In the genomic region with DNA sequence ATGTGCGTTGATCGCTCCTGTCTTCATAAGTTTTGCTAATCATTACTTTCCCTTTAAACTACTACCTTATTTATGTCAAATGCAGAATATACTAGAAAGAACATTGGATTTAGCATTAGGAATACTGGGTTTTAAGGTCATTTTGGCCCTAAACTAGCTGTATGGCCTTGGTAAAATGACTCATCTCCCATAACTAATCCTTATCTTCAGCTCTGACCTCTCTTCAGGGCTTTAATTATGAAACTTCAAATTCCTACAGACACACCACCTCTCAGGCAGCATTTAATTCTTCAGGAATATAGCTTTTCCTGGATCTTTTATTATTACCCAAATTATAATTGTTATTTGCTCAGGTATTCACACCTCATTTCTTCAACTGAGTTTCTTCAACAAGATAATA, we compare ENCODE assay signal across 24 cellular contexts.
DNase-seq lines count a peak whose midpoint lies in the region; ATAC-seq, FAIRE-seq and TF ChIP-seq lines count a peak whose summit lies in the region.
"Had no signal": no experiment of that assay in that cellular context is flagged by ENCODE, and none has a peak within 500 bp of the region (broad histone marks: within the 10 kb centered on the region; RNA-seq: fewer than 3 reads in every experiment).

No MANE protein-coding gene starts in this region.

- H3K4me2 ChIP-seq in HepG2 (ENCODE audit: low read depth, low read length), result no peak overlapping the region
- H3K4me2 ChIP-seq in GM12878 (ENCODE audit: control insufficient read depth, insufficient read depth), result no peak overlapping the region
- H3K4me2 ChIP-seq: BLaER1, GM23338 had no signal

- H3K4me3 ChIP-seq in HepG2 (replicated peaks in 1 of 3; ENCODE audit: insufficient read depth in 1 of 3, low read depth in 2 of 3, low read length in 3 of 3), result no peak overlapping the region
- H3K4me3 ChIP-seq in right lobe of liver, result no peak overlapping the region
- no peak overlapping the region for H3K4me3 ChIP-seq in GM12878
- H3K4me3 ChIP-seq in fibroblast of villous mesenchyme (ENCODE audit: low read depth, low read length), result no peak overlapping the region
- no peak overlapping the region for H3K4me3 ChIP-seq in spleen
- H3K4me3 ChIP-seq: BLaER1, GM23338 had no signal

- ATAC-seq in HepG2 (no peak), right lobe of liver (no peak), GM12878 (no peak)
- ATAC-seq: GM23338 had no signal

- FAIRE-seq in HepG2 (lab: Jason Lieb, UNC) (no peak), GM12878 (lab: Jason Lieb, UNC) (no peak)

- H3K9ac ChIP-seq in HepG2 (ENCODE audit: insufficient read depth, low read depth, low read length), result no peak overlapping the region
- no peak overlapping the region for H3K9ac ChIP-seq in GM12878 (ENCODE audit: control insufficient read depth, insufficient read depth, low read length)
- H3K9ac ChIP-seq: BLaER1 had no signal

- BruUV-seq in HepG2 (replicated peaks; lab: Mats Ljungman, UMichigan) (no TSS peak), GM12878 (replicated peaks; lab: Mats Ljungman, UMichigan) (TSS peak; percentile 45)

- CTCF ChIA-PET in HepG2 (lab: Yijun Ruan, JAX; ENCODE audit: low intra/inter-chr PET ratio, low total read pairs) (no interaction called here), GM12878 (lab: Yijun Ruan, JAX) (interaction anchor here (1.0 to 1.2 kb wide), 2 partner anchors 10 to 18 kb away, joined by 3 to 4 read pairs; no protein-coding TSS in a partner anchor)

- in situ Hi-C loops in HepG2 (cut with HindIII; ENCODE audit: extremely low pct_ligation_motif_present, low pct_unique_long_range_greater_than_20kb), result no loop called here
- in situ Hi-C loops in GM12878 (cut with MboI), result no loop called here

- TF ChIP-seq EP300 in HepG2 (IDR thresholded peaks at IDR 0.05; ENCODE audit: low read depth in 2 of 2, low read length in 2 of 2), result no peak
- no peak for TF ChIP-seq EP300 in HepG2 (CRISPR knock-in tag; IDR thresholded peaks at IDR 0.05; ENCODE audit: borderline replicate concordance)
- TF ChIP-seq EP300 in GM12878 (IDR thresholded peaks at IDR 0.05; ENCODE audit: borderline replicate concordance in 1 of 2, control insufficient read depth in 1 of 2, low read depth in 2 of 2, low read length in 2 of 2), result no peak

- TF ChIP-seq RAD21 in HepG2 (CRISPR knock-in tag; IDR thresholded peaks at IDR 0.05) (no peak), GM12878 (IDR thresholded peaks at IDR 0.05; ENCODE audit: insufficient read depth, low read depth, low read length) (no peak)

- H2AFZ ChIP-seq in HepG2 (ENCODE audit: low read length), result no peak overlapping the region
- H2AFZ ChIP-seq in GM12878 (ENCODE audit: control insufficient read depth, low read depth, low read length), result no peak overlapping the region
- H2AFZ ChIP-seq: GM23338 had no signal

- H3K36me3 ChIP-seq in HepG2 (replicated peaks in 1 of 2; ENCODE audit: control insufficient read depth in 1 of 2, insufficient read depth in 2 of 2, low read length in 2 of 2) (peaks cover 6 to 36% of the 10 kb centered on the region in 2 experiments), right lobe of liver (peaks cover 0 to 4% (median 1%) of the 10 kb centered on the region in 4 donors), GM12878 (ENCODE audit: control insufficient read depth in 2 of 2, insufficient read depth in 2 of 2, low read length in 1 of 2) (peaks cover 5 to 9% of the 10 kb centered on the region in 2 experiments; a peak in 3 of 4 replicates), spleen (peaks cover 0 to 17% (median 0%) of the 10 kb centered on the region in 6 donors)
- H3K36me3 ChIP-seq: BLaER1 had no signal

- 96% methylated on average over 2 of the region's 2 CpGs for WGBS in HepG2 (ENCODE audit: low lambda C conversion rate)
- WGBS in right lobe of liver (ENCODE audit: insufficient coverage, low coverage, low lambda C conversion rate, missing lambda C conversion rate), result 92% methylated on average over 2 of the region's 2 CpGs
- 100% methylated on average over 2 of the region's 2 CpGs for WGBS in GM12878 (ENCODE audit: insufficient coverage, insufficient replicate concordance, low lambda C conversion rate, missing lambda C conversion rate)
- 91 to 99% (median 97%) methylated on average over 2 of the region's 2 CpGs for WGBS in spleen, 5 donors

- H3K9me3 ChIP-seq in HepG2 (ENCODE audit: low read length) (peaks cover 14% of the 10 kb centered on the region), right lobe of liver (no peaks in the 10 kb centered on the region), GM12878 (replicated peaks; ENCODE audit: control insufficient read depth, insufficient read depth, low read length) (peaks cover 14% of the 10 kb centered on the region), spleen (peaks cover 0 to 20% (median 17%) of the 10 kb centered on the region in 8 donors)

- no peaks in the 10 kb centered on the region for H3K27me3 ChIP-seq in HepG2 (ENCODE audit: control insufficient read depth in 1 of 2, insufficient read depth in 2 of 2, low read length in 2 of 2)
- no peaks in the 10 kb centered on the region for H3K27me3 ChIP-seq in right lobe of liver
- H3K27me3 ChIP-seq in GM12878 (replicated peaks in 1 of 2; ENCODE audit: control insufficient read depth in 2 of 2, insufficient read depth in 2 of 2, low read length in 1 of 2), result no peaks in the 10 kb centered on the region
- H3K27me3 ChIP-seq in spleen (replicated peaks in 1 of 7), result no peaks in the 10 kb centered on the region
- H3K27me3 ChIP-seq: BLaER1 had no signal

- no peak overlapping the region for H3K27ac ChIP-seq in HepG2 (ENCODE audit: extremely low read length, insufficient read depth, low read length)
- no peak overlapping the region for H3K27ac ChIP-seq in right lobe of liver
- H3K27ac ChIP-seq in GM12878 (ENCODE audit: control insufficient read depth, insufficient read depth), result no peak overlapping the region
- peak overlapping the region in 5 of 8 donors; percentile 0 to 43 (median 22) for H3K27ac ChIP-seq in spleen
- H3K27ac ChIP-seq: BLaER1, RWPE1 had no signal

- H3K79me2 ChIP-seq in HepG2 (ENCODE audit: insufficient read depth, low read length) (no peaks in the 10 kb centered on the region), GM12878 (ENCODE audit: control insufficient read depth, insufficient read depth, low read length) (no peaks in the 10 kb centered on the region)

- H3K4me1 ChIP-seq in HepG2 (ENCODE audit: insufficient read depth, low read length) (peaks cover 46% of the 10 kb centered on the region), right lobe of liver (peaks cover 1 to 22% (median 11%) of the 10 kb centered on the region in 4 donors), GM12878 (ENCODE audit: control insufficient read depth, insufficient read depth, low read length) (no peaks in the 10 kb centered on the region), spleen (peaks cover 0 to 15% (median 0%) of the 10 kb centered on the region in 6 donors)
- H3K4me1 ChIP-seq: BLaER1 had no signal

- SMC1A ChIA-PET in GM12878 (lab: Charles Lee; ENCODE audit: uncharacterized antibody, unreplicated experiment), result interaction anchor here (0.6 to 3.4 kb wide), 6 partner anchors 11 to 633 kb away, joined by 3 to 16 read pairs (median 4); no protein-coding TSS in a partner anchor

- POLR2A ChIA-PET in HepG2 (lab: Yijun Ruan, JAX), result no interaction called here
- POLR2A ChIA-PET in GM12878 (lab: Charles Lee), result no interaction called here

- peak; percentile 31 for DNase-seq in HepG2 (ENCODE audit: low spot score)
- DNase-seq in right lobe of liver, result no peak
- no peak for DNase-seq in GM12878 (ENCODE audit: low read depth, low spot score)
- peak; percentile 71 for DNase-seq in fibroblast of villous mesenchyme (ENCODE audit: low read depth)
- DNase-seq in spleen, result no peak
- no peak for DNase-seq in NCI-H2081 (lab: John Stamatoyannopoulos, UW)
- no peak for DNase-seq in AG20443 (ENCODE audit: low spot score)
- no peak for DNase-seq in stimulated activated CD4-positive, alpha-beta T cell treated with anti-CD3 and anti-CD28 coated beads, Interleukin-4, amount 100 ng/mL, for 4 hours
- DNase-seq: 8988T; CD4-positive, CD25-positive, alpha-beta regulatory T cell; DMS153; DND-41; H9; MV-4-11; NCI-H1105; NCI-H1436 treated with DMSO at 0.1 percent for 48 hours; NCI-H187 treated with DMSO at 0.1 percent for 48 hours; NCI-H2227 treated with DMSO at 0.1 percent for 48 hours; NCI-H510A; NCI-H69; SHP77 had no signal

- H4K20me1 ChIP-seq in HepG2 (ENCODE audit: insufficient read depth, low read length), result no peaks in the 10 kb centered on the region
- no peaks in the 10 kb centered on the region for H4K20me1 ChIP-seq in GM12878 (ENCODE audit: control insufficient read depth, insufficient read depth)
- H4K20me1 ChIP-seq: BLaER1 had no signal

- intact Hi-C loops in HepG2 (cut with micrococcal nuclease; ENCODE audit: unreplicated experiment) (no loop called here), right lobe of liver (cut with DNase I) (no loop called here), GM12878 (cut with micrococcal nuclease; ENCODE audit: unreplicated experiment) (no loop called here), spleen (cut with DNase I; ENCODE audit: low total_unique reads) (no loop called here)

- RAD21 ChIA-PET in GM12878 (lab: Charles Lee; ENCODE audit: unreplicated experiment), result interaction anchor here (0.8 kb wide), 1 partner anchor 41 kb away, joined by 3 read pairs; no protein-coding TSS in a partner anchor

- TF ChIP-seq POLR2A in HepG2 (IDR thresholded peaks at IDR 0.05; ENCODE audit: insufficient read depth in 1 of 2, low read depth in 2 of 2, low read length in 2 of 2), result no peak
- no peak for TF ChIP-seq POLR2A in right lobe of liver (IDR thresholded peaks at IDR 0.05)
- TF ChIP-seq POLR2A in GM12878 (IDR thresholded peaks at IDR 0.05; ENCODE audit: low read depth, low read length), result no peak
- no peak for TF ChIP-seq POLR2A in spleen (IDR thresholded peaks at IDR 0.05)

- TF ChIP-seq CTCF in HepG2 (CRISPR knock-in tag; IDR thresholded peaks at IDR 0.05), result no peak
- TF ChIP-seq CTCF in right lobe of liver (IDR thresholded peaks at IDR 0.05), result no peak
- no peak for TF ChIP-seq CTCF in GM12878 (IDR thresholded peaks at IDR 0.05 in 2 of 3, conservative IDR thresholded peaks at IDR 0.05 in 1 of 3; ENCODE audit: control insufficient read depth in 2 of 3, extremely low read depth in 1 of 3, insufficient read depth in 1 of 3, low read depth in 3 of 3, low read length in 3 of 3)
- no peak for TF ChIP-seq CTCF in fibroblast of villous mesenchyme (IDR thresholded peaks at IDR 0.05; ENCODE audit: insufficient read depth, low read depth, low read length)
- TF ChIP-seq CTCF in spleen (IDR thresholded peaks at IDR 0.05 in 8 of 11, conservative IDR thresholded peaks at IDR 0.05 in 3 of 11), result no peak

TF ChIP-seq in HepG2, 621 proteins besides CTCF, POLR2A, EP300 and RAD21 (continues in another document):
- TF ChIP-seq GATAD2A (CRISPR knock-in tag; IDR thresholded peaks at IDR 0.05) (0 out of 2 replicates have a peak, but pooled peaks have one; percentile 12), CAMTA2 (CRISPR knock-in tag; IDR thresholded peaks at IDR 0.05; ENCODE audit: borderline replicate concordance) (no peak), FOSL2 (CRISPR knock-in tag; IDR thresholded peaks at IDR 0.05) (peak; percentile 49; the same call in 1 of the 2 replicates)

TF ChIP-seq in GM12878, 131 proteins besides CTCF, POLR2A, EP300 and RAD21:
- no peak for TF ChIP-seq TCF12 (IDR thresholded peaks at IDR 0.05; ENCODE audit: low read depth, low read length)
- no peak for TF ChIP-seq FOXM1 (IDR thresholded peaks at IDR 0.05; ENCODE audit: low read depth, low read length)
- no peak for TF ChIP-seq BRCA1 (IDR thresholded peaks at IDR 0.05; ENCODE audit: low read depth, low read length)
- TF ChIP-seq BACH1 (IDR thresholded peaks at IDR 0.05; ENCODE audit: borderline replicate concordance), result no peak
- no peak for TF ChIP-seq NR2F1 (conservative IDR thresholded peaks at IDR 0.05)
TF ChIP-seq in GM12878: peak in this region for 0.

Comparison
In these comparisons a context has a peak if more than half of its experiments do, and no peak if none do; other contexts are left out.
1. DNase-seq: peak in HepG2 (single experiment) and fibroblast of villous mesenchyme (single experiment); none in right lobe of liver (0 of 3), GM12878 (single experiment), spleen (single experiment), NCI-H2081 (0 of 2), AG20443 (single experiment) and stimulated activated CD4-positive, alpha-beta T cell treated with anti-CD3 and anti-CD28 coated beads, Interleukin-4, amount 100 ng/mL, for 4 hours (0 of 2).
2. H3K27ac ChIP-seq: peak in spleen (5 of 8); none in HepG2 (single experiment), right lobe of liver (0 of 3) and GM12878 (single experiment).